Comparison of ENCODE assay signal across 8 cellular contexts in the genomic region with DNA sequence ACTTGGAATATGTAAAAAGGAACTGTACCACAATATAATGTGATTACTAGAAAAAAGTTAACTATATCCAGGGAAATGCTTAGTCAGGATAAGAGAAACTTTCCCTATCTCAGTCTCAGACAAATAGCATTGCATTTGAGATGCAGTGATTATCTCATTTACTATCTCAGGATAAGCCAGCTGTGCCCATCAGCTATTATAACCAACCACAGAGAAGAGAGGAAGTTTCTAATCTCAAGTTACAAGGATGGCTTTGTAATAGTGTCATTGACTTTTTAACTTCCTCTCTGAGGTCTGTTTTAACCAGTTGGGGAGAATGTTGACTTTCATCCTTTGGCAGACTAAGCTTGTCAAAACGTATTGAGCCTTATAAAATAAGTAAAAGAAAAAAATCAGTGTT. TPM values are rescaled to one million over a fixed set of nuclear protein-coding genes. Genes with fewer than 3 reads are reported as not detected.
DNase-seq lines count a peak whose midpoint lies in the region; ATAC-seq, FAIRE-seq and TF ChIP-seq lines count a peak whose summit lies in the region.

No MANE protein-coding gene starts in this region.

- peak; percentile 81 for FAIRE-seq in GM18507 (lab: Jason Lieb, UNC)
- FAIRE-seq in H54 (lab: Jason Lieb, UNC), result no peak

- DNase-seq in GM18507 (ENCODE audit: extremely low spot score, insufficient read length, low read depth) (no peak), NB4 (ENCODE audit: low read depth) (peak; percentile 56), foreskin fibroblast (peak; percentile 70 to 75), iPS-NIHi7 (ENCODE audit: extremely low spot score) (no peak), AG20443 (ENCODE audit: low spot score) (no peak), H7 (no peak), H54 (ENCODE audit: insufficient read length, low spot score) (no peak)

- no peaks in the 10 kb centered on the region for H3K36me3 ChIP-seq in H7 (replicated peaks; ENCODE audit: control insufficient read depth, insufficient read depth, low read length)

- TF ChIP-seq CTCF in NB4 (IDR thresholded peaks at IDR 0.05; ENCODE audit: low read depth, low read length), result no peak
- TF ChIP-seq CTCF in foreskin fibroblast (IDR thresholded peaks at IDR 0.05; ENCODE audit: low read depth, low read length), result no peak

- ATAC-seq in HG02571 (IDR thresholded peaks at IDR 0.05; ENCODE audit: unreplicated experiment), result peak; percentile 46

- no peaks in the 10 kb centered on the region for H3K27me3 ChIP-seq in H7 (ENCODE audit: control insufficient read depth, insufficient read depth, low read length)

- TF ChIP-seq POLR2A in NB4 (IDR thresholded peaks at IDR 0.05; ENCODE audit: extremely low read depth, insufficient read length) (no peak), H54 (IDR thresholded peaks at IDR 0.05; ENCODE audit: low read depth, low read length) (no peak)

- no peak overlapping the region for H3K4me3 ChIP-seq in NB4 (ENCODE audit: low read depth, low read length)
- no peak overlapping the region for H3K4me3 ChIP-seq in foreskin fibroblast (ENCODE audit: low read depth in 1 of 2, low read length in 2 of 2)
- no peak overlapping the region for H3K4me3 ChIP-seq in H7 (ENCODE audit: insufficient read depth, low read depth, low read length)

RNA-seq across cellular contexts. Expression of gene SNX25, which starts 56.5 kb away (rescaled TPM):
- 17.2 and 22.5 TPM in 2 replicates for total RNA-seq in H7 (2014; rRNA removed; shearing (Covaris generic))

Comparison
In these comparisons a context has a peak if more than half of its experiments do, and no peak if none do; other contexts are left out.
1. DNase-seq: peak in NB4 (single experiment) and foreskin fibroblast (2 of 2); none in GM18507 (single experiment), iPS-NIHi7 (single experiment), AG20443 (single experiment), H7 (single experiment) and H54 (single experiment).